31 cellular contexts compared by ENCODE assay signal in genomic region chr9:1284727-1285126, GRCh38.
"Had no signal": no experiment of that assay in that cellular context is flagged by ENCODE, and none has a peak within 500 bp of the region (broad histone marks: within the 10 kb centered on the region; RNA-seq: fewer than 3 reads in every experiment).

No MANE protein-coding gene starts in this region.

- H3K27me3 ChIP-seq: MG63 had no signal

- DNase-seq: Karpas-422, Kasumi-1, MG63, MM.1S, MV-4-11, NCI-H1048, NCI-H1092, NCI-H1092 treated with DMSO at 0.1 percent for 48 hours, NCI-H1105, NCI-H1105 treated with DMSO at 0.1 percent for 48 hours, NCI-H1417, NCI-H1417 treated with DMSO at 0.1 percent for 48 hours, NCI-H1436, NCI-H1436 treated with DMSO at 0.1 percent for 48 hours, NCI-H146, NCI-H1694, NCI-H1694 treated with DMSO at 0.1 percent for 48 hours, NCI-H187, NCI-H187 treated with DMSO at 0.1 percent for 48 hours, NCI-H1930, NCI-H2029, NCI-H2029 treated with DMSO at 0.1 percent for 48 hours, NCI-H2081, NCI-H2081 treated with DMSO at 0.1 percent for 48 hours, NCI-H2107, NCI-H2171, NCI-H2227 treated with DMSO at 0.1 percent for 48 hours, NCI-H226, NCI-H345, NCI-H510A, NCI-H510A treated with DMSO at 0.1 percent for 48 hours had no signal

- H3K4me3 ChIP-seq: MG63 had no signal

- H3K36me3 ChIP-seq: MG63 had no signal

- H3K9me3 ChIP-seq: MG63 had no signal
